ENCODE assay signal across 1 cellular context in the genomic region with DNA sequence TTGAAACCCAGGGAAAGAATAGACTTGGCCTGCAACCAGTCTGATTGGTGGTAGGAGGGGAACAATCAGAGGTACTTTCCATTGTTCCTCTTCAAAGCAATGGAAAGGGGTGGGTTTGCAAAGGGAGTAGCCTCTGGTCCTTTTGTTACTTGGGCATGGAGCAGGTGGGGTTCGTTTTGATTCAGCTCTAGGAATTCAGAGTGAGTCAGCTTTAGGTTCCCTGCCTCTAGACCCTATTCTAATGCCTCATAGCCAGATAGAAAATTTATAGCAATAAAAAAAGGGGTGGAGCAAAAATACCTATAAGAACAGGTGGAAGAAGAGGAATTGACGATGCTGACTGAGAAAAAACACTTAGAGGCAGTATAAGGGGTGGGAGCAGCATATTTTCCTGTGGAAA.
TF ChIP-seq lines count a peak whose summit lies in the region.

No MANE protein-coding gene starts in this region.

TF ChIP-seq in GM23338, 12 proteins besides CTCF, POLR2A, EP300 and RAD21 (continued from another document):
- TF ChIP-seq, protein P1, sequence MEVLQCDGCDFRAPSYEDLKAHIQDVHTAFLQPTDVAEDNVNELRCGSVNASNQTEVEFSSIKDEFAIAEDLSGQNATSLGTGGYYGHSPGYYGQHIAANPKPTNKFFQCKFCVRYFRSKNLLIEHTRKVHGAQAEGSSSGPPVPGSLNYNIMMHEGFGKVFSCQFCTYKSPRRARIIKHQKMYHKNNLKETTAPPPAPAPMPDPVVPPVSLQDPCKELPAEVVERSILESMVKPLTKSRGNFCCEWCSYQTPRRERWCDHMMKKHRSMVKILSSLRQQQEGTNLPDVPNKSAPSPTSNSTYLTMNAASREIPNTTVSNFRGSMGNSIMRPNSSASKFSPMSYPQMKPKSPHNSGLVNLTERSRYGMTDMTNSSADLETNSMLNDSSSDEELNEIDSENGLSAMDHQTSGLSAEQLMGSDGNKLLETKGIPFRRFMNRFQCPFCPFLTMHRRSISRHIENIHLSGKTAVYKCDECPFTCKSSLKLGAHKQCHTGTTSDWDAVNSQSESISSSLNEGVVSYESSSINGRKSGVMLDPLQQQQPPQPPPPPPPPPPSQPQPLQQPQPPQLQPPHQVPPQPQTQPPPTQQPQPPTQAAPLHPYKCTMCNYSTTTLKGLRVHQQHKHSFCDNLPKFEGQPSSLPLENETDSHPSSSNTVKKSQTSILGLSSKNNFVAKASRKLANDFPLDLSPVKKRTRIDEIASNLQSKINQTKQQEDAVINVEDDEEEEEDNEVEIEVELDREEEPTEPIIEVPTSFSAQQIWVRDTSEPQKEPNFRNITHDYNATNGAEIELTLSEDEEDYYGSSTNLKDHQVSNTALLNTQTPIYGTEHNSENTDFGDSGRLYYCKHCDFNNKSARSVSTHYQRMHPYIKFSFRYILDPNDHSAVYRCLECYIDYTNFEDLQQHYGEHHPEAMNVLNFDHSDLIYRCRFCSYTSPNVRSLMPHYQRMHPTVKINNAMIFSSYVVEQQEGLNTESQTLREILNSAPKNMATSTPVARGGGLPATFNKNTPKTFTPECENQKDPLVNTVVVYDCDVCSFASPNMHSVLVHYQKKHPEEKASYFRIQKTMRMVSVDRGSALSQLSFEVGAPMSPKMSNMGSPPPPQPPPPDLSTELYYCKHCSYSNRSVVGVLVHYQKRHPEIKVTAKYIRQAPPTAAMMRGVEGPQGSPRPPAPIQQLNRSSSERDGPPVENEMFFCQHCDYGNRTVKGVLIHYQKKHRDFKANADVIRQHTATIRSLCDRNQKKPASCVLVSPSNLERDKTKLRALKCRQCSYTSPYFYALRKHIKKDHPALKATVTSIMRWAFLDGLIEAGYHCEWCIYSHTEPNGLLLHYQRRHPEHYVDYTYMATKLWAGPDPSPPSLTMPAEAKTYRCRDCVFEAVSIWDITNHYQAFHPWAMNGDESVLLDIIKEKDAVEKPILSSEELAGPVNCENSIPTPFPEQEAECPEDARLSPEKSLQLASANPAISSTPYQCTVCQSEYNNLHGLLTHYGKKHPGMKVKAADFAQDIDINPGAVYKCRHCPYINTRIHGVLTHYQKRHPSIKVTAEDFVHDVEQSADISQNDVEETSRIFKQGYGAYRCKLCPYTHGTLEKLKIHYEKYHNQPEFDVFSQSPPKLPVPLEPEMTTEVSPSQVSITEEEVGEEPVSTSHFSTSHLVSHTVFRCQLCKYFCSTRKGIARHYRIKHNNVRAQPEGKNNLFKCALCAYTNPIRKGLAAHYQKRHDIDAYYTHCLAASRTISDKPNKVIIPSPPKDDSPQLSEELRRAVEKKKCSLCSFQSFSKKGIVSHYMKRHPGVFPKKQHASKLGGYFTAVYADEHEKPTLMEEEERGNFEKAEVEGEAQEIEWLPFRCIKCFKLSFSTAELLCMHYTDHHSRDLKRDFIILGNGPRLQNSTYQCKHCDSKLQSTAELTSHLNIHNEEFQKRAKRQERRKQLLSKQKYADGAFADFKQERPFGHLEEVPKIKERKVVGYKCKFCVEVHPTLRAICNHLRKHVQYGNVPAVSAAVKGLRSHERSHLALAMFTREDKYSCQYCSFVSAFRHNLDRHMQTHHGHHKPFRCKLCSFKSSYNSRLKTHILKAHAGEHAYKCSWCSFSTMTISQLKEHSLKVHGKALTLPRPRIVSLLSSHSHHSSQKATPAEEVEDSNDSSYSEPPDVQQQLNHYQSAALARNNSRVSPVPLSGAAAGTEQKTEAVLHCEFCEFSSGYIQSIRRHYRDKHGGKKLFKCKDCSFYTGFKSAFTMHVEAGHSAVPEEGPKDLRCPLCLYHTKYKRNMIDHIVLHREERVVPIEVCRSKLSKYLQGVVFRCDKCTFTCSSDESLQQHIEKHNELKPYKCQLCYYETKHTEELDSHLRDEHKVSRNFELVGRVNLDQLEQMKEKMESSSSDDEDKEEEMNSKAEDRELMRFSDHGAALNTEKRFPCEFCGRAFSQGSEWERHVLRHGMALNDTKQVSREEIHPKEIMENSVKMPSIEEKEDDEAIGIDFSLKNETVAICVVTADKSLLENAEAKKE (CRISPR knock-in tag; IDR thresholded peaks at IDR 0.05), result no peak
- no peak for TF ChIP-seq ZNF331 (CRISPR knock-in tag; IDR thresholded peaks at IDR 0.05; ENCODE audit: low read depth)
- TF ChIP-seq ZNF114 (CRISPR knock-in tag; IDR thresholded peaks at IDR 0.05), result no peak
- TF ChIP-seq, protein P2, sequence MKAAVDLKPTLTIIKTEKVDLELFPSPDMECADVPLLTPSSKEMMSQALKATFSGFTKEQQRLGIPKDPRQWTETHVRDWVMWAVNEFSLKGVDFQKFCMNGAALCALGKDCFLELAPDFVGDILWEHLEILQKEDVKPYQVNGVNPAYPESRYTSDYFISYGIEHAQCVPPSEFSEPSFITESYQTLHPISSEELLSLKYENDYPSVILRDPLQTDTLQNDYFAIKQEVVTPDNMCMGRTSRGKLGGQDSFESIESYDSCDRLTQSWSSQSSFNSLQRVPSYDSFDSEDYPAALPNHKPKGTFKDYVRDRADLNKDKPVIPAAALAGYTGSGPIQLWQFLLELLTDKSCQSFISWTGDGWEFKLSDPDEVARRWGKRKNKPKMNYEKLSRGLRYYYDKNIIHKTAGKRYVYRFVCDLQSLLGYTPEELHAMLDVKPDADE (IDR thresholded peaks at IDR 0.05), result no peak
- no peak for TF ChIP-seq NANOG (IDR thresholded peaks at IDR 0.05; ENCODE audit: borderline replicate concordance)
- no peak for TF ChIP-seq POLR2AphosphoS5 (IDR thresholded peaks at IDR 0.05; ENCODE audit: low read depth)
- TF ChIP-seq STAT1 (IDR thresholded peaks at IDR 0.05; ENCODE audit: unreplicated experiment), result no peak
- no peak for TF ChIP-seq JUNB (IDR thresholded peaks at IDR 0.05; ENCODE audit: unreplicated experiment)
- TF ChIP-seq, protein P3, sequence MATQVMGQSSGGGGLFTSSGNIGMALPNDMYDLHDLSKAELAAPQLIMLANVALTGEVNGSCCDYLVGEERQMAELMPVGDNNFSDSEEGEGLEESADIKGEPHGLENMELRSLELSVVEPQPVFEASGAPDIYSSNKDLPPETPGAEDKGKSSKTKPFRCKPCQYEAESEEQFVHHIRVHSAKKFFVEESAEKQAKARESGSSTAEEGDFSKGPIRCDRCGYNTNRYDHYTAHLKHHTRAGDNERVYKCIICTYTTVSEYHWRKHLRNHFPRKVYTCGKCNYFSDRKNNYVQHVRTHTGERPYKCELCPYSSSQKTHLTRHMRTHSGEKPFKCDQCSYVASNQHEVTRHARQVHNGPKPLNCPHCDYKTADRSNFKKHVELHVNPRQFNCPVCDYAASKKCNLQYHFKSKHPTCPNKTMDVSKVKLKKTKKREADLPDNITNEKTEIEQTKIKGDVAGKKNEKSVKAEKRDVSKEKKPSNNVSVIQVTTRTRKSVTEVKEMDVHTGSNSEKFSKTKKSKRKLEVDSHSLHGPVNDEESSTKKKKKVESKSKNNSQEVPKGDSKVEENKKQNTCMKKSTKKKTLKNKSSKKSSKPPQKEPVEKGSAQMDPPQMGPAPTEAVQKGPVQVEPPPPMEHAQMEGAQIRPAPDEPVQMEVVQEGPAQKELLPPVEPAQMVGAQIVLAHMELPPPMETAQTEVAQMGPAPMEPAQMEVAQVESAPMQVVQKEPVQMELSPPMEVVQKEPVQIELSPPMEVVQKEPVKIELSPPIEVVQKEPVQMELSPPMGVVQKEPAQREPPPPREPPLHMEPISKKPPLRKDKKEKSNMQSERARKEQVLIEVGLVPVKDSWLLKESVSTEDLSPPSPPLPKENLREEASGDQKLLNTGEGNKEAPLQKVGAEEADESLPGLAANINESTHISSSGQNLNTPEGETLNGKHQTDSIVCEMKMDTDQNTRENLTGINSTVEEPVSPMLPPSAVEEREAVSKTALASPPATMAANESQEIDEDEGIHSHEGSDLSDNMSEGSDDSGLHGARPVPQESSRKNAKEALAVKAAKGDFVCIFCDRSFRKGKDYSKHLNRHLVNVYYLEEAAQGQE (IDR thresholded peaks at IDR 0.05; ENCODE audit: unreplicated experiment), result no peak
- TF ChIP-seq EZH2 (IDR thresholded peaks at IDR 0.05; ENCODE audit: low read depth, unreplicated experiment), result no peak
- no peak for TF ChIP-seq CREB1 (CRISPR knock-in tag; IDR thresholded peaks at IDR 0.05; ENCODE audit: low read depth)
